ENCODE assay signal across 2 cellular contexts in the genomic region with DNA sequence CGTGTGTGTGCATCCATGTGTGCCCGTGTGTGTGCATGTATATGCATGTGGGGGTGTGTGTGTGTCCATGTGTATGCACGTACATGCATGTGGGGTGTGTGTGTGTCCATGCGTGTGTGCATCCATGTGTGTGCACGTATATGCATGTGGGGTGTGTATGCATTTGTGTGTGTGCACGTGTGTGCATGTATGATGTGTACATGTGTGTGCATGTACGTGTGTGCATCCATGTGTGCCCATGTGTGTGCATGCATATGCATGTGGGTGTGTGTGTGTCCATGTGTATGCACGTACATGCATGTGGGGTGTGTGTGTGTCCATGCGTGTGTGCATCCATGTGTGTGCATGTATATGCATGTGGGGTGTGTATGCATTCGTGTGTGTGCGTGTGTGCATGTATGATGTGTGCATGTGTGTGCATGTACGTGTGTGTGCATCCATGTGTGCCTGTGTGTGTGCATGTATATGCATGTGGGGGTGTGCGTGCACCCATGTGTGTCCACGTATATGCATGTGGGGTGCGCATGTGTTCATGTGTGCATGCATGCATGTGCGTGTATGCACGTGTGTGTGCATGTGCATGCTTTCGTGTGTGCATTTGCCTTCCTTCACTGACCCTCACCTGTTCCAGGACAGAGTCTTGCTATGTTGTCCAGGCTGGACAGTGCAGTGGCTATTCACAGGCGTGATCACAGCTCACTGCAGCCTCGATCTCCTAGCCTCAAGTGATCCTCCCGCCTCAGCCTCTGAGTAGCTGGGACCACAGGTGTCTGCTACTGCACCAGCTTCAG.
TF ChIP-seq lines count a peak whose summit lies in the region.

No MANE protein-coding gene starts in this region.

TF ChIP-seq in GM12891, 5 proteins besides CTCF, POLR2A, EP300 and RAD21 (continued from another document):
- TF ChIP-seq SPI1 (IDR thresholded peaks at IDR 0.05; ENCODE audit: low read depth, low read length): no peak
- no peak for TF ChIP-seq TAF1 (IDR thresholded peaks at IDR 0.05; ENCODE audit: low read depth, low read length)
- no peak for TF ChIP-seq PAX5 (IDR thresholded peaks at IDR 0.05; ENCODE audit: insufficient read depth, low read length, severe bottlenecking)
- TF ChIP-seq POLR2AphosphoS5 (IDR thresholded peaks at IDR 0.05; ENCODE audit: low read depth, low read length): no peak

TF ChIP-seq in IMR-90, 13 proteins besides CTCF, POLR2A, EP300 and RAD21 (continued from another document):
- TF ChIP-seq NFE2L2 (IDR thresholded peaks at IDR 0.05; ENCODE audit: low read depth, low read length) (no peak), BHLHE40 (IDR thresholded peaks at IDR 0.05; ENCODE audit: low read depth, low read length) (no peak), MAFK (IDR thresholded peaks at IDR 0.05; ENCODE audit: low read depth, low read length) (no peak), USF2 (IDR thresholded peaks at IDR 0.05; ENCODE audit: low read depth, low read length) (no peak), RFX5 (IDR thresholded peaks at IDR 0.05; ENCODE audit: low read depth, low read length) (no peak), FOS (IDR thresholded peaks at IDR 0.05; ENCODE audit: low read depth, low read length) (no peak), CEBPB (IDR thresholded peaks at IDR 0.05; ENCODE audit: low read depth, low read length) (no peak), ELK1 (IDR thresholded peaks at IDR 0.05; ENCODE audit: borderline replicate concordance, low read depth, low read length) (no peak)
